8 cellular contexts compared by ENCODE assay signal in genomic region chr3:52197499-52197841, GRCh38. TPM values are rescaled to one million over a fixed set of nuclear protein-coding genes. Genes with fewer than 3 reads are reported as not detected.
DNase-seq lines count a peak whose midpoint lies in the region; ATAC-seq and TF ChIP-seq lines count a peak whose summit lies in the region.

No MANE protein-coding gene starts in this region.

- H4K20me1 ChIP-seq in OCI-LY1 (ENCODE audit: insufficient read depth, low read length): no peaks in the 10 kb centered on the region

- WGBS in ovary, 3 donors: 46 to 53% (median 46%) methylated on average over 10 of the region's 10 CpGs

- TF ChIP-seq CTCF in OCI-LY1 (IDR thresholded peaks at IDR 0.05; ENCODE audit: low read length): no peak
- TF ChIP-seq CTCF in ovary (IDR thresholded peaks at IDR 0.05): no peak

- H3K4me3 ChIP-seq in OCI-LY1 (ENCODE audit: low read depth, low read length, poor library complexity, severe bottlenecking): peak overlapping the region; percentile 84
- H3K4me3 ChIP-seq in ovary: peak overlapping the region; percentile 80

- no peak for TF ChIP-seq EP300 in ovary (IDR thresholded peaks at IDR 0.05)

- H3K27me3 ChIP-seq in OCI-LY1 (ENCODE audit: insufficient read depth, low read length) (no peaks in the 10 kb centered on the region), ovary (no peaks in the 10 kb centered on the region)

- peaks cover 3% of the 10 kb centered on the region for H3K36me3 ChIP-seq in ES-I3 (ENCODE audit: insufficient read depth, low read length)
- H3K36me3 ChIP-seq in OCI-LY1 (ENCODE audit: insufficient read depth, low read length): peaks cover 25% of the 10 kb centered on the region
- H3K36me3 ChIP-seq in ovary: no peaks in the 10 kb centered on the region

- H3K4me2 ChIP-seq in OCI-LY1 (ENCODE audit: low read length): peak overlapping the region; percentile 84

- no peak for DNase-seq in epithelial cell of prostate (ENCODE audit: low read depth, low spot score)
- DNase-seq in ovary: peak in 1 of 5 donors; percentile 37
- DNase-seq in NCI-H1930 (lab: John Stamatoyannopoulos, UW): no peak
- no peak for DNase-seq in cerebellum (ENCODE audit: low spot score)
- DNase-seq in CD1c-positive myeloid dendritic cell (ENCODE audit: extremely low spot score): no peak

- peak overlapping the region; percentile 92; the same call in 1 of the 2 replicates for H2AFZ ChIP-seq in OCI-LY1 (ENCODE audit: low read length)

- intact Hi-C loops in ovary (cut with DNase I): no loop called here

- H3K4me1 ChIP-seq in ES-I3 (ENCODE audit: insufficient read depth, low read length) (peaks cover 6% of the 10 kb centered on the region), OCI-LY1 (ENCODE audit: insufficient read depth, low read length, severe bottlenecking) (peaks cover 19% of the 10 kb centered on the region), ovary (ENCODE audit: insufficient read depth) (peaks cover 19% of the 10 kb centered on the region)

- H3K9ac ChIP-seq in ES-I3 (ENCODE audit: low read depth, low read length): peak overlapping the region; percentile 84
- H3K9ac ChIP-seq in OCI-LY1 (ENCODE audit: low read length): peak overlapping the region; percentile 86

- H3K9me2 ChIP-seq in OCI-LY1 (ENCODE audit: low read depth, low read length): no peaks in the 10 kb centered on the region

- TF ChIP-seq POLR2A in ovary (IDR thresholded peaks at IDR 0.05): no peak

- no peaks in the 10 kb centered on the region for H3K79me2 ChIP-seq in OCI-LY1 (ENCODE audit: insufficient read depth, low read length)

- no peak for ATAC-seq in GM21423 (IDR thresholded peaks at IDR 0.05; ENCODE audit: unreplicated experiment)

- H3K9me3 ChIP-seq in ES-I3 (ENCODE audit: control insufficient read depth, insufficient read depth, low read length): no peaks in the 10 kb centered on the region
- H3K9me3 ChIP-seq in OCI-LY1 (ENCODE audit: low read length): no peaks in the 10 kb centered on the region
- H3K9me3 ChIP-seq in ovary: no peaks in the 10 kb centered on the region

- H3F3A ChIP-seq in OCI-LY1 (ENCODE audit: insufficient read depth, low read length): no peaks in the 10 kb centered on the region

- H3K27ac ChIP-seq in OCI-LY1 (ENCODE audit: low read depth, low read length, poor library complexity, severe bottlenecking) (no peak overlapping the region), epithelial cell of prostate (peak overlapping the region; percentile 38), ovary (no peak overlapping the region)

RNA-seq across cellular contexts. Expression of gene ALAS1, which starts 0.5 kb away (rescaled TPM):
- total RNA-seq in ovary (10 to 100 TPM; 17.9 to 37.4 (median 25.8) TPM), cerebellum (34.6 TPM)
- 10 to 100 TPM; 16.1 to 70.1 TPM for polyA plus RNA-seq in ovary

RNA-seq across cellular contexts. Expression of gene TLR9, which starts 28.0 kb away (rescaled TPM):
- total RNA-seq in ovary (1 to 10 TPM in 1 of 7 donors, under 1 TPM in 4, not detected in 2; 0.22 to 1.5 (median 0.74) TPM), cerebellum (0.09 TPM)
- under 1 TPM; 0.15 to 0.58 TPM for polyA plus RNA-seq in ovary

RNA-seq across cellular contexts. Expression of gene TWF2, which starts 41.5 kb away (rescaled TPM):
- total RNA-seq in ovary (10 to 100 TPM; 34.0 to 56.3 (median 43.3) TPM), cerebellum (15.1 TPM)
- polyA plus RNA-seq in ovary: 10 to 100 TPM; 14.3 to 40.7 TPM

RNA-seq across cellular contexts. Expression of gene POC1A, which starts 43.2 kb away (rescaled TPM):
- total RNA-seq in ovary: 1 to 10 TPM in 5 of 7 donors, under 1 TPM in 2; 0.53 to 1.8 (median 1.3) TPM
- polyA plus RNA-seq in ovary: 1 to 10 TPM; 1.1 to 1.3 TPM
- 4.2 TPM for total RNA-seq in cerebellum

RNA-seq across cellular contexts. Expression of gene PPM1M, which starts 48.1 kb away (rescaled TPM):
- total RNA-seq in ovary (10 to 100 TPM; 15.4 to 32.4 (median 23.4) TPM), cerebellum (3.1 TPM)
- polyA plus RNA-seq in ovary: 10 to 100 TPM; 25.7 to 48.4 TPM
